1 cellular context compared by ENCODE assay signal in genomic region chr17:70108166-70108565, GRCh38.
TF ChIP-seq lines count a peak whose summit lies in the region.

No MANE protein-coding gene starts in this region.

TF ChIP-seq in IMR-90, 13 proteins besides CTCF, POLR2A, EP300 and RAD21 (continued from another document):
- TF ChIP-seq FOS (IDR thresholded peaks at IDR 0.05; ENCODE audit: low read depth, low read length) (no peak), CEBPB (IDR thresholded peaks at IDR 0.05; ENCODE audit: low read depth, low read length) (no peak), RFX5 (IDR thresholded peaks at IDR 0.05; ENCODE audit: low read depth, low read length) (no peak), MAZ (IDR thresholded peaks at IDR 0.05; ENCODE audit: borderline replicate concordance, low read depth, low read length) (no peak), NFE2L2 (IDR thresholded peaks at IDR 0.05; ENCODE audit: low read depth, low read length) (no peak), BHLHE40 (IDR thresholded peaks at IDR 0.05; ENCODE audit: low read depth, low read length) (no peak), USF2 (IDR thresholded peaks at IDR 0.05; ENCODE audit: low read depth, low read length) (no peak), SMC3 (IDR thresholded peaks at IDR 0.05; ENCODE audit: low read depth, low read length) (no peak), RCOR1 (IDR thresholded peaks at IDR 0.05; ENCODE audit: insufficient replicate concordance, low read length) (no peak)
TF ChIP-seq in IMR-90: peak in this region for 0.
